Comparison of ENCODE assay signal across 10 cellular contexts in the genomic region with DNA sequence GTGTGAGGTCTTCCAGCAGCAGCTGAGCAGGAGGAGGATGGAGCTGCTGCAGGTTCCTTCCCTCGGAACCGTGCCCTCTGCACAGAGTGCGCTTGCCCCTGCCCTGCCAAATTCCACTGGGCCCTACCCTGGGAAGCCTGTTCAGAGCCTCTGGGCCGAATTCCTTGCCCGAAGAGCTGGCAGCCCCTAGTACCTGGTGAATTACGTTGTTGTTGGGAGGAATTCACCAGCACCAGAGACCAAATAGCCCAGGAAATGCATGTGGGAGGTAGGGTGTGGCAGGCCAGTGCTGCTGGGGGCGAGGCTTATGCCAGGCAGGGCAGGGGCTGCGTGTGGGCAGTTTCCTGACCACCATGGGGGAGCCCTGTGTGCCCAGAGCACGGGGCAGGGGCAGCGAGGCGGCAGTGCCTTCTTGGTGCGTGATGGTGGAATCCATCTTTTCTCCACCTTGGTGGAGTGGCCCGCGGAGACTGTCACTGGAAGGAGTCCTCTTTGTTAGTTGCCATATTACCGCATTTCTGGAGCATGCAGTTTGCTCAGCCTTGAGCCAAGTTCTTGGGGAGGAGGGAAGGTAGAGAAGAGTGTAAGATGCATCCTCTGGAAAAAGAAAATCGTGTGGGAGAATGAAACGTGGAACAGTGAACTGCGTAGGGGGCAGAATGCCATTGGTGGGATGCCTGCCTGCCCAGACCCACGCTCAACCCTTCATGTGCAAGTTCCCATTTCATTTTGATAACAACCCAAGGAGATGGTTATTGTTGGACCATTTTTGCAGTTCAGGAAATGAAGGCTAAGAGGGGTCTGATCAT. TPM values are rescaled to one million over a fixed set of nuclear protein-coding genes. Genes with fewer than 3 reads are reported as not detected.
A peak's percentile ranks its signal among the peaks of the same experiment; 100 is the strongest.
DNase-seq lines count a peak whose midpoint lies in the region; ATAC-seq and TF ChIP-seq lines count a peak whose summit lies in the region.
"Had no signal": no experiment of that assay in that cellular context is flagged by ENCODE, and none has a peak within 500 bp of the region (broad histone marks: within the 10 kb centered on the region; RNA-seq: fewer than 3 reads in every experiment).

No MANE protein-coding gene starts in this region.

- WGBS in stomach, 5 donors: 67 to 76% (median 71%) methylated on average over 14 to 19 of the region's 19 CpGs

- H3K4me3 Mint-ChIP-seq in GM23338: peak overlapping the region; percentile 43; the same call in 2 of the 3 replicates
- H3K4me3 Mint-ChIP-seq in activated T-helper 2 cell treated with anti-CD3 and anti-CD28 coated beads, Interferon-gamma antibody, Interleukin-2, Interleukin-4, amounts not matched to agents 10 μg/mL and 5 μg/mL and 100 μg/mL, durations not matched to agents 14 hours and 24 hours and 36 hours (ENCODE audit: low read depth): no peak overlapping the region
- no peak overlapping the region for H3K4me3 Mint-ChIP-seq in progenitor cell of endocrine pancreas (ENCODE audit: low read depth)

- TF ChIP-seq EP300 in stomach (IDR thresholded peaks at IDR 0.05): no peak

- TF ChIP-seq POLR2A in stomach (IDR thresholded peaks at IDR 0.05): no peak

- no peaks in the 10 kb centered on the region for H3K9me2 ChIP-seq in GM23338 (ENCODE audit: insufficient read depth)

- H3K27me3 Mint-ChIP-seq in GM23338 (ENCODE audit: insufficient read depth, low read depth, poor library complexity) (peaks cover 19% of the 10 kb centered on the region), progenitor cell of endocrine pancreas (peaks cover 50% of the 10 kb centered on the region)
- H3K27me3 Mint-ChIP-seq in activated T-helper 2 cell treated with anti-CD3 and anti-CD28 coated beads, Interferon-gamma antibody, Interleukin-2, Interleukin-4, amounts not matched to agents 10 μg/mL and 5 μg/mL and 100 μg/mL, durations not matched to agents 14 hours and 24 hours and 36 hours (ENCODE audit: low read depth): peaks cover 35% of the 10 kb centered on the region

- H3K9me3 Mint-ChIP-seq in GM23338: no peaks in the 10 kb centered on the region; the same call in 2 of the 3 replicates
- H3K9me3 Mint-ChIP-seq in activated T-helper 2 cell treated with anti-CD3 and anti-CD28 coated beads, Interferon-gamma antibody, Interleukin-2, Interleukin-4, amounts not matched to agents 10 μg/mL and 5 μg/mL and 100 μg/mL, durations not matched to agents 14 hours and 24 hours and 36 hours: no peaks in the 10 kb centered on the region
- no peaks in the 10 kb centered on the region for H3K9me3 Mint-ChIP-seq in progenitor cell of endocrine pancreas (ENCODE audit: low read depth)

- peak; percentile 56 for DNase-seq in GM23338 (ENCODE audit: low spot score)
- DNase-seq in ascending aorta (ENCODE audit: low spot score in 2 of 2): peak in 1 of 2 donors; percentile 64
- no peak for DNase-seq in stomach
- no peak for DNase-seq in activated T-helper 2 cell treated with anti-CD3 and anti-CD28 coated beads, Interferon-gamma antibody, Interleukin-2, Interleukin-4, amounts not matched to agents 10 μg/mL and 5 μg/mL and 100 μg/mL, durations not matched to agents 14 hours and 24 hours and 36 hours (ENCODE audit: low spot score)
- DNase-seq in progenitor cell of endocrine pancreas (ENCODE audit: low spot score, unreplicated experiment): no peak
- DNase-seq in cerebellum (ENCODE audit: low spot score): no peak
- no peak for DNase-seq in COLO668 (lab: John Stamatoyannopoulos, UW; ENCODE audit: unreplicated experiment)
- DNase-seq: NCI-H446 had no signal

- H3K36me3 Mint-ChIP-seq in GM23338 (ENCODE audit: low read depth) (no peaks in the 10 kb centered on the region), progenitor cell of endocrine pancreas (ENCODE audit: insufficient read depth) (no peaks in the 10 kb centered on the region)
- no peaks in the 10 kb centered on the region for H3K36me3 Mint-ChIP-seq in activated T-helper 2 cell treated with anti-CD3 and anti-CD28 coated beads, Interferon-gamma antibody, Interleukin-2, Interleukin-4, amounts not matched to agents 10 μg/mL and 5 μg/mL and 100 μg/mL, durations not matched to agents 14 hours and 24 hours and 36 hours (ENCODE audit: low read depth)

- intact Hi-C loops in ascending aorta (cut with DNase I): loop anchor here (5.0 kb wide), 1 partner anchor 53 kb away; no protein-coding TSS in a partner anchor
- intact Hi-C loops in stomach (cut with DNase I; ENCODE audit: low total_unique reads): no loop called here
- intact Hi-C loops in activated T-helper 2 cell treated with anti-CD3 and anti-CD28 coated beads, Interferon-gamma antibody, Interleukin-2, Interleukin-4, amounts not matched to agents 10 μg/mL and 5 μg/mL and 100 μg/mL, durations not matched to agents 14 hours and 24 hours and 36 hours (cut with micrococcal nuclease): no loop called here

- H3K4me1 Mint-ChIP-seq in GM23338 (peaks cover 51% of the 10 kb centered on the region), progenitor cell of endocrine pancreas (ENCODE audit: low read depth) (peaks cover 5% of the 10 kb centered on the region)
- H3K4me1 Mint-ChIP-seq in activated T-helper 2 cell treated with anti-CD3 and anti-CD28 coated beads, Interferon-gamma antibody, Interleukin-2, Interleukin-4, amounts not matched to agents 10 μg/mL and 5 μg/mL and 100 μg/mL, durations not matched to agents 14 hours and 24 hours and 36 hours (ENCODE audit: low read depth): peaks cover 10% of the 10 kb centered on the region

- H3F3A ChIP-seq in GM23338 (replicated peaks; ENCODE audit: low read depth): no peaks in the 10 kb centered on the region

- peak overlapping the region; percentile 100 for H3K4me2 ChIP-seq in GM23338

- H3K9me3 ChIP-seq in ascending aorta (no peaks in the 10 kb centered on the region), iPS-20b (ENCODE audit: insufficient read depth, low read depth, low read length) (no peaks in the 10 kb centered on the region), stomach (no peaks in the 10 kb centered on the region)

- no peaks in the 10 kb centered on the region for H3K36me3 ChIP-seq in GM23338 (ENCODE audit: insufficient read depth)
- no peaks in the 10 kb centered on the region for H3K36me3 ChIP-seq in ascending aorta
- H3K36me3 ChIP-seq in iPS-20b (ENCODE audit: insufficient read depth, low read depth, low read length): no peaks in the 10 kb centered on the region
- no peaks in the 10 kb centered on the region for H3K36me3 ChIP-seq in stomach

- peaks cover 63% of the 10 kb centered on the region for H3K79me2 ChIP-seq in GM23338 (replicated peaks; ENCODE audit: insufficient read depth)

- H3K4me3 ChIP-seq in GM23338: peak overlapping the region; percentile 92; the same call in 1 of the 2 replicates
- peak overlapping the region; percentile 68 to 78 for H3K4me3 ChIP-seq in ascending aorta
- peak overlapping the region; percentile 76 for H3K4me3 ChIP-seq in iPS-20b (ENCODE audit: low read length)
- H3K4me3 ChIP-seq in stomach: peak overlapping the region; percentile 59 to 72 (median 61)
- H3K4me3 ChIP-seq: K562 had no signal

- H4K20me1 ChIP-seq in GM23338 (replicated peaks; ENCODE audit: insufficient read depth): no peaks in the 10 kb centered on the region

- ATAC-seq in GM23338: peak; percentile 4
- ATAC-seq: K562 had no signal

- H3K4me1 ChIP-seq in GM23338 (ENCODE audit: insufficient read depth) (peaks cover 38% of the 10 kb centered on the region), ascending aorta (peaks cover 5 to 27% of the 10 kb centered on the region in 2 donors), iPS-20b (ENCODE audit: insufficient read depth, low read length) (peaks cover 9% of the 10 kb centered on the region; the same call in 1 of the 2 replicates), stomach (peaks cover 16 to 58% (median 39%) of the 10 kb centered on the region in 4 donors)

- H3K27me3 ChIP-seq in GM23338 (ENCODE audit: insufficient read depth) (no peaks in the 10 kb centered on the region), ascending aorta (no peaks in the 10 kb centered on the region), iPS-20b (ENCODE audit: insufficient read depth, low read length) (peaks cover 12% of the 10 kb centered on the region), stomach (peaks cover 0 to 59% (median 28%) of the 10 kb centered on the region in 3 donors)

- H3K9ac ChIP-seq in iPS-20b (ENCODE audit: low read depth, low read length): no peak overlapping the region

- no peak overlapping the region for H2AFZ ChIP-seq in GM23338

- no peak overlapping the region for H3K27ac ChIP-seq in GM23338 (ENCODE audit: low read depth)
- peak overlapping the region; percentile 83 to 98 for H3K27ac ChIP-seq in ascending aorta
- no peak overlapping the region for H3K27ac ChIP-seq in iPS-20b (ENCODE audit: low read length)
- H3K27ac ChIP-seq in stomach: peak overlapping the region in 3 of 5 donors; percentile 80 to 90 (median 84)

- H3K27ac Mint-ChIP-seq in GM23338 (no peak overlapping the region), progenitor cell of endocrine pancreas (no peak overlapping the region)
- no peak overlapping the region for H3K27ac Mint-ChIP-seq in activated T-helper 2 cell treated with anti-CD3 and anti-CD28 coated beads, Interferon-gamma antibody, Interleukin-2, Interleukin-4, amounts not matched to agents 10 μg/mL and 5 μg/mL and 100 μg/mL, durations not matched to agents 14 hours and 24 hours and 36 hours

- TF ChIP-seq CTCF in GM23338 (conservative IDR thresholded peaks at IDR 0.05; ENCODE audit: low read depth in 2 of 2) (no peak), ascending aorta (IDR thresholded peaks at IDR 0.05) (no peak), stomach (IDR thresholded peaks at IDR 0.05) (no peak), progenitor cell of endocrine pancreas (IDR thresholded peaks at IDR 0.05; ENCODE audit: unreplicated experiment) (no peak)

RNA-seq across cellular contexts. Expression of gene MRC2, which starts 2.3 kb away (rescaled TPM):
- 29.4 and 38.6 TPM in 2 replicates for total RNA-seq in GM23338 (2014; rRNA removed; shearing (Covaris generic))
- polyA plus RNA-seq in GM23338 (2016; fragmentation: Nextera tagmentation; extraction: Ambion mirVana) (8.0 and 8.3 TPM in 2 replicates), stomach (10 to 100 TPM in 2 of 3 donors, 1 to 10 TPM in 1; 7.2 to 24.1 (median 11.4) TPM)
- total RNA-seq in ascending aorta (147 TPM), stomach (100 to 1,000 TPM in 1 of 5 donors, 10 to 100 TPM in 3, 1 to 10 TPM in 1; 4.7 to 107 (median 14.6) TPM), progenitor cell of endocrine pancreas (4.9 and 6.3 TPM in 2 replicates), cerebellum (16.0 TPM)
- total RNA-seq in activated T-helper 2 cell treated with anti-CD3 and anti-CD28 coated beads, Interferon-gamma antibody, Interleukin-2, Interleukin-4, amounts not matched to agents 10 μg/mL and 5 μg/mL and 100 μg/mL, durations not matched to agents 14 hours and 24 hours and 36 hours: 3.1 and 3.7 TPM in 2 replicates

Comparison
In these comparisons a context has a peak if more than half of its experiments do, and no peak if none do; other contexts are left out.
1. H3K27ac ChIP-seq: peak in ascending aorta (2 of 2) and stomach (3 of 5); none in GM23338 (single experiment) and iPS-20b (single experiment).
2. Peak in every context shown above with its lines, with median percentiles within 50 percentile points of each other: H3K4me3 ChIP-seq.